10 cellular contexts compared by ENCODE assay signal in genomic region chr9:34562136-34562745, GRCh38. TPM values are rescaled to one million over a fixed set of nuclear protein-coding genes. Genes with fewer than 3 reads are reported as not detected.
A peak's percentile ranks its signal among the peaks of the same experiment; 100 is the strongest.
DNase-seq lines count a peak whose midpoint lies in the region; ATAC-seq, FAIRE-seq and TF ChIP-seq lines count a peak whose summit lies in the region.
"Had no signal": no experiment of that assay in that cellular context is flagged by ENCODE, and none has a peak within 500 bp of the region (broad histone marks: within the 10 kb centered on the region; RNA-seq: fewer than 3 reads in every experiment).

No MANE protein-coding gene starts in this region.

- TF ChIP-seq POLR2A in K562 (conservative IDR thresholded peaks at IDR 0.05) (no peak), H54 (IDR thresholded peaks at IDR 0.05; ENCODE audit: low read depth, low read length) (no peak)

- H3K4me1 Mint-ChIP-seq in Caco-2 (ENCODE audit: low read depth, unreplicated experiment) (no peaks in the 10 kb centered on the region), nephron progenitor cell (peaks cover 100% of the 10 kb centered on the region)

- H3K27ac Mint-ChIP-seq in Caco-2 (ENCODE audit: unreplicated experiment) (no peak overlapping the region), nephron progenitor cell (no peak overlapping the region)

- TF ChIP-seq CTCF in Caco-2 (IDR thresholded peaks at IDR 0.05; ENCODE audit: insufficient read depth in 1 of 2, low read depth in 1 of 2, low read length in 1 of 2, severe bottlenecking in 1 of 2, unreplicated experiment in 1 of 2) (peak; percentile 32 to 47), K562 (IDR thresholded peaks at IDR 0.05 in 2 of 3, conservative IDR thresholded peaks at IDR 0.05 in 1 of 3; ENCODE audit: insufficient read depth in 2 of 3, low read depth in 1 of 3, low read length in 3 of 3) (peak; percentile 57 to 75 (median 59)), nephron progenitor cell (IDR thresholded peaks at IDR 0.05) (peak; percentile 63)

- no peak for TF ChIP-seq EP300 in K562 (IDR thresholded peaks at IDR 0.05; ENCODE audit: low read length)

- no peak overlapping the region for H3K4me3 ChIP-seq in Caco-2 (ENCODE audit: low read depth, low read length)
- H3K4me3 ChIP-seq in K562 = no peak overlapping the region
- H3K4me3 ChIP-seq: SK-N-MC had no signal

- no peaks in the 10 kb centered on the region for H3K36me3 ChIP-seq in Caco-2 (ENCODE audit: control insufficient read depth, insufficient read depth, low read length)
- no peaks in the 10 kb centered on the region for H3K36me3 ChIP-seq in K562 (ENCODE audit: control insufficient read depth, insufficient read depth, low read length)

- in situ Hi-C loops in K562 (cut with MboI) = no loop called here

- H4K20me1 ChIP-seq in K562 (replicated peaks; ENCODE audit: control insufficient read depth, insufficient read depth, low read length) = no peaks in the 10 kb centered on the region; the same call in 1 of the 2 replicates

- no peak overlapping the region for H3K4me3 Mint-ChIP-seq in Caco-2 (ENCODE audit: unreplicated experiment)
- H3K4me3 Mint-ChIP-seq in nephron progenitor cell = no peak overlapping the region

- H3K27me3 ChIP-seq in Caco-2 (replicated peaks; ENCODE audit: control insufficient read depth, insufficient read depth, low read length) (no peaks in the 10 kb centered on the region), K562 (ENCODE audit: control insufficient read depth in 2 of 2, insufficient read depth in 2 of 2, low read length in 2 of 2) (peaks cover 2 to 49% of the 10 kb centered on the region in 2 experiments; a peak in 3 of 5 replicates)

- H3K27me3 Mint-ChIP-seq in Caco-2 (ENCODE audit: insufficient read depth, unreplicated experiment) = peaks cover 4% of the 10 kb centered on the region
- peaks cover 7% of the 10 kb centered on the region for H3K27me3 Mint-ChIP-seq in nephron progenitor cell (ENCODE audit: low read depth, poor library complexity)

- no peak overlapping the region for H3K27ac ChIP-seq in K562 (ENCODE audit: extremely low read depth, low read depth, low read length)
- H3K27ac ChIP-seq: SK-N-MC had no signal

- no peaks in the 10 kb centered on the region for H3K9me1 ChIP-seq in K562 (ENCODE audit: control insufficient read depth, insufficient read depth, low read length)

- WGBS in K562 (ENCODE audit: insufficient coverage, low coverage, missing lambda C conversion rate) = 0% methylated on average over 5 of the region's 7 CpGs

- no peaks in the 10 kb centered on the region for H3K9me3 ChIP-seq in Caco-2
- no peaks in the 10 kb centered on the region for H3K9me3 ChIP-seq in K562 (replicated peaks; ENCODE audit: control insufficient read depth, insufficient read depth, low read depth, low read length)

- intact Hi-C loops in Caco-2 (cut with micrococcal nuclease; ENCODE audit: unreplicated experiment) (no loop called here), K562 (cut with micrococcal nuclease) (no loop called here)

- ATAC-seq in K562 = 0 out of 3 replicates have a peak, but pooled peaks have one; percentile 44
- no peak for ATAC-seq in GM18870 (IDR thresholded peaks at IDR 0.05; ENCODE audit: unreplicated experiment)

- FAIRE-seq in K562 (lab: Jason Lieb, UNC) = peak; percentile 32
- FAIRE-seq in RCC 7860 (lab: Jason Lieb, UNC) = no peak
- FAIRE-seq in H54 (lab: Jason Lieb, UNC) = no peak

- DNase-seq in Caco-2 = no peak
- peak; percentile 35 for DNase-seq in HEK293T (ENCODE audit: extremely low spot score)
- peak; percentile 19 to 56 (median 48) for DNase-seq in K562 (ENCODE audit: extremely low read depth in 1 of 4, low spot score in 3 of 4)
- no peak for DNase-seq in nephron progenitor cell
- DNase-seq in DMS79 treated with DMSO at 0.1 percent for 48 hours (lab: John Stamatoyannopoulos, UW) = no peak
- DNase-seq in RCC 7860 (ENCODE audit: low spot score) = no peak
- DNase-seq in H54 (ENCODE audit: insufficient read length, low spot score) = no peak

- no peaks in the 10 kb centered on the region for H3K4me1 ChIP-seq in Caco-2
- peaks cover 0 to 3% of the 10 kb centered on the region in 2 experiments; a peak in 2 of 5 replicates for H3K4me1 ChIP-seq in K562 (replicated peaks in 1 of 2; ENCODE audit: control insufficient read depth in 2 of 2, insufficient read depth in 2 of 2, low read length in 2 of 2)

- H3K36me3 Mint-ChIP-seq in Caco-2 (ENCODE audit: insufficient read depth, unreplicated experiment) (no peaks in the 10 kb centered on the region), nephron progenitor cell (ENCODE audit: low read depth) (peaks cover 43% of the 10 kb centered on the region)

- H3K9me3 Mint-ChIP-seq in Caco-2 (ENCODE audit: unreplicated experiment) (peaks cover 8% of the 10 kb centered on the region), nephron progenitor cell (no peaks in the 10 kb centered on the region)

- BruUV-seq in Caco-2 (replicated peaks; lab: Mats Ljungman, UMichigan) (no TSS peak), K562 (replicated peaks; lab: Mats Ljungman, UMichigan) (no TSS peak)

- POLR2A ChIA-PET in Caco-2 (lab: Charles Lee) (no interaction called here), HEK293T (lab: Yijun Ruan, JAX) (no interaction called here), K562 (lab: Yijun Ruan, JAX) (no interaction called here)

- H2AFZ ChIP-seq in K562 (ENCODE audit: low read depth, low read length) = no peak overlapping the region

- CTCF ChIA-PET in Caco-2 (lab: Charles Lee) = interaction anchor here (0.6 to 1.3 kb wide), 2 partner anchors 18 to 23 kb away, joined by 3 read pairs; no protein-coding TSS in a partner anchor
- CTCF ChIA-PET in HEK293T (lab: Yijun Ruan, JAX) = interaction anchor here (0.6 kb wide), 1 partner anchor 374 kb away, joined by 3 read pairs; no protein-coding TSS in a partner anchor
- CTCF ChIA-PET in K562 (lab: Yijun Ruan, JAX; ENCODE audit: low intra/inter-chr PET ratio) = no interaction called here

- H3K4me2 ChIP-seq in K562 (ENCODE audit: insufficient read depth, low read length) = no peak overlapping the region

- no peak overlapping the region for H3K9ac ChIP-seq in K562 (ENCODE audit: insufficient read depth in 1 of 2, low read depth in 2 of 2, low read length in 2 of 2)

- TF ChIP-seq RAD21 in K562 (CRISPR knock-in tag; conservative IDR thresholded peaks at IDR 0.05 in 1 of 2, IDR thresholded peaks at IDR 0.05 in 1 of 2) = peak in 1 of 2 experiments; percentile 45; a peak in 2 of 4 replicates

- H3K79me2 ChIP-seq in K562 (ENCODE audit: control insufficient read depth, insufficient read depth, low read length) = no peaks in the 10 kb centered on the region

RNA-seq across cellular contexts. Expression of gene CNTFR, which starts 27.3 kb away (rescaled TPM):
- 0.26 and 0.39 TPM in 2 replicates for total RNA-seq in Caco-2 (2022)
- not detected in 2 replicates for total RNA-seq in K562 (2011; cell fraction: chromatin; rRNA removed; ENCODE audit: low replicate concordance)
- not detected in 2 replicates for total RNA-seq in K562 (2011; cell fraction: nucleolus; rRNA removed)
- total RNA-seq in K562 (2011; cell fraction: nucleoplasm; rRNA removed) = not detected in 2 replicates
- not detected in 2 replicates for total RNA-seq in K562 (2014; rRNA removed)
- total RNA-seq in K562 (2014; rRNA removed; fragmentation: Illumina TruSeq; extraction: Trizol) = not detected in 2 replicates
- total RNA-seq in K562 (2015; rRNA removed; fragmentation: Illumina TruSeq; extraction: Trizol) = not detected in 2 replicates
- total RNA-seq in K562 (2021) = not detected in 2 replicates
- not detected in 2 replicates for polyA plus RNA-seq in K562 (2011; rRNA removed)
- polyA plus RNA-seq in K562 (2011; cell fraction: cytosol; rRNA removed) = not detected in 2 replicates
- not detected in 2 replicates for polyA plus RNA-seq in K562 (2011; cell fraction: nucleus; rRNA removed)
- polyA plus RNA-seq in K562 (2012) = not detected in 2 replicates
- not detected in 2 replicates for polyA plus RNA-seq in K562 (2014; fragmentation: Illumina TruSeq; extraction: Trizol)
- polyA plus RNA-seq in K562 (2014; fragmentation: Nextera tagmentation; extraction: Ambion mirVana) = not detected
- polyA plus RNA-seq in K562 (2014; rRNA removed) = not detected in 2 replicates
- polyA minus RNA-seq in K562 (2011; rRNA and poly(A)+ RNA removed) = not detected in 2 replicates
- polyA minus RNA-seq in K562 (2011; cell fraction: cytosol; rRNA and poly(A)+ RNA removed) = not detected in 2 replicates
- polyA minus RNA-seq in K562 (2011; cell fraction: nucleus; rRNA and poly(A)+ RNA removed) = not detected in 2 replicates
- total RNA-seq: HT1080 had no signal

RNA-seq across cellular contexts. Expression of gene ENHO, which starts 39.5 kb away (rescaled TPM):
- total RNA-seq in Caco-2 (2022) (1.00 and 2.1 TPM in 2 replicates), K562 (2014; rRNA removed) (0.12 TPM in 1 of 2 replicates, not detected in the other), K562 (2014; rRNA removed; fragmentation: Illumina TruSeq; extraction: Trizol) (not detected in 2 replicates), K562 (2015; rRNA removed; fragmentation: Illumina TruSeq; extraction: Trizol) (not detected in 2 replicates), K562 (2021) (0.24 TPM in 1 of 2 replicates, not detected in the other)
- total RNA-seq in K562 (2011; cell fraction: chromatin; rRNA removed; ENCODE audit: low replicate concordance) = not detected in 2 replicates
- total RNA-seq in K562 (2011; cell fraction: nucleolus; rRNA removed) = not detected in 2 replicates
- total RNA-seq in K562 (2011; cell fraction: nucleoplasm; rRNA removed) = not detected in 2 replicates
- polyA plus RNA-seq in K562 (2011; rRNA removed) (not detected in 2 replicates), K562 (2014; fragmentation: Illumina TruSeq; extraction: Trizol) (not detected in 2 replicates), K562 (2014; fragmentation: Nextera tagmentation; extraction: Ambion mirVana) (not detected), K562 (2014; rRNA removed) (not detected in 2 replicates)
- 0.06 TPM in 1 of 2 replicates, not detected in the other for polyA plus RNA-seq in K562 (2011; cell fraction: cytosol; rRNA removed)
- polyA plus RNA-seq in K562 (2011; cell fraction: nucleus; rRNA removed) = not detected in 2 replicates
- polyA plus RNA-seq in K562 (2012) = not detected in 2 replicates
- polyA minus RNA-seq in K562 (2011; rRNA and poly(A)+ RNA removed) = not detected in 2 replicates
- not detected in 2 replicates for polyA minus RNA-seq in K562 (2011; cell fraction: cytosol; rRNA and poly(A)+ RNA removed)
- not detected in 2 replicates for polyA minus RNA-seq in K562 (2011; cell fraction: nucleus; rRNA and poly(A)+ RNA removed)

RNA-seq across cellular contexts. Expression of gene RPP25L, which starts 49.7 kb away (rescaled TPM):
- total RNA-seq in Caco-2 (2022) = 26.2 and 27.4 TPM in 2 replicates
- total RNA-seq in K562 (2011; cell fraction: chromatin; rRNA removed; ENCODE audit: low replicate concordance) = 4.8 and 13.1 TPM in 2 replicates
- total RNA-seq in K562 (2011; cell fraction: nucleolus; rRNA removed) = 24.3 and 25.9 TPM in 2 replicates
- total RNA-seq in K562 (2011; cell fraction: nucleoplasm; rRNA removed) = 14.3 and 16.9 TPM in 2 replicates
- total RNA-seq in K562 (2014; rRNA removed) = 42.0 and 51.6 TPM in 2 replicates
- total RNA-seq in K562 (2014; rRNA removed; fragmentation: Illumina TruSeq; extraction: Trizol) = 12.1 and 19.1 TPM in 2 replicates
- total RNA-seq in K562 (2015; rRNA removed; fragmentation: Illumina TruSeq; extraction: Trizol) = 24.6 and 25.4 TPM in 2 replicates
- 34.9 and 38.2 TPM in 2 replicates for total RNA-seq in K562 (2021)
- 31.5 and 36.7 TPM in 2 replicates for polyA plus RNA-seq in K562 (2011; rRNA removed)
- polyA plus RNA-seq in K562 (2011; cell fraction: cytosol; rRNA removed) = 43.6 and 104 TPM in 2 replicates
- polyA plus RNA-seq in K562 (2011; cell fraction: nucleus; rRNA removed) = 25.2 and 35.0 TPM in 2 replicates
- polyA plus RNA-seq in K562 (2012) = 38.1 and 40.0 TPM in 2 replicates
- polyA plus RNA-seq in K562 (2014; fragmentation: Illumina TruSeq; extraction: Trizol) = 19.7 and 39.2 TPM in 2 replicates
- 10 to 100 TPM; 16.3 to 29.0 TPM for polyA plus RNA-seq in K562 (2014; fragmentation: Nextera tagmentation; extraction: Ambion mirVana)
- polyA plus RNA-seq in K562 (2014; rRNA removed) = 43.7 and 48.2 TPM in 2 replicates
- polyA minus RNA-seq in K562 (2011; rRNA and poly(A)+ RNA removed) = 6.4 and 8.7 TPM in 2 replicates
- 15.8 and 16.4 TPM in 2 replicates for polyA minus RNA-seq in K562 (2011; cell fraction: cytosol; rRNA and poly(A)+ RNA removed)
- polyA minus RNA-seq in K562 (2011; cell fraction: nucleus; rRNA and poly(A)+ RNA removed) = 8.1 and 13.2 TPM in 2 replicates

RNA-seq across cellular contexts. Expression of gene DCTN3, which starts 58.1 kb away (rescaled TPM):
- total RNA-seq in Caco-2 (2022) (66.1 and 70.0 TPM in 2 replicates), K562 (2014; rRNA removed) (50.8 and 74.8 TPM in 2 replicates), K562 (2014; rRNA removed; fragmentation: Illumina TruSeq; extraction: Trizol) (30.8 and 31.3 TPM in 2 replicates), K562 (2015; rRNA removed; fragmentation: Illumina TruSeq; extraction: Trizol) (37.2 and 38.2 TPM in 2 replicates), K562 (2021) (51.0 and 53.4 TPM in 2 replicates)
- total RNA-seq in K562 (2011; cell fraction: chromatin; rRNA removed; ENCODE audit: low replicate concordance) = 25.9 and 51.8 TPM in 2 replicates
- total RNA-seq in K562 (2011; cell fraction: nucleolus; rRNA removed) = 32.0 and 36.7 TPM in 2 replicates
- total RNA-seq in K562 (2011; cell fraction: nucleoplasm; rRNA removed) = 37.9 and 46.9 TPM in 2 replicates
- polyA plus RNA-seq in K562 (2011; rRNA removed) (44.5 and 76.3 TPM in 2 replicates), K562 (2014; fragmentation: Illumina TruSeq; extraction: Trizol) (41.9 and 47.0 TPM in 2 replicates), K562 (2014; fragmentation: Nextera tagmentation; extraction: Ambion mirVana) (10 to 100 TPM; 11.0 to 26.2 TPM), K562 (2014; rRNA removed) (45.1 and 49.2 TPM in 2 replicates)
- 55.4 and 58.3 TPM in 2 replicates for polyA plus RNA-seq in K562 (2011; cell fraction: cytosol; rRNA removed)
- 73.3 and 73.7 TPM in 2 replicates for polyA plus RNA-seq in K562 (2011; cell fraction: nucleus; rRNA removed)
- polyA plus RNA-seq in K562 (2012) = 80.4 and 98.2 TPM in 2 replicates
- 23.0 and 41.7 TPM in 2 replicates for polyA minus RNA-seq in K562 (2011; rRNA and poly(A)+ RNA removed)
- polyA minus RNA-seq in K562 (2011; cell fraction: cytosol; rRNA and poly(A)+ RNA removed) = 12.4 and 19.5 TPM in 2 replicates
- polyA minus RNA-seq in K562 (2011; cell fraction: nucleus; rRNA and poly(A)+ RNA removed) = 20.6 and 25.7 TPM in 2 replicates

Comparison
In these comparisons a context has a peak if more than half of its experiments do, and no peak if none do; other contexts are left out.
1. DNase-seq: peak in HEK293T (single experiment) and K562 (4 of 4); none in Caco-2 (0 of 2), nephron progenitor cell (single experiment), DMS79 treated with DMSO at 0.1 percent for 48 hours (single experiment), RCC 7860 (single experiment) and H54 (single experiment).
2. Peak in every context shown above with its lines, with median percentiles within 50 percentile points of each other: CTCF ChIP-seq.